In the genomic region with DNA sequence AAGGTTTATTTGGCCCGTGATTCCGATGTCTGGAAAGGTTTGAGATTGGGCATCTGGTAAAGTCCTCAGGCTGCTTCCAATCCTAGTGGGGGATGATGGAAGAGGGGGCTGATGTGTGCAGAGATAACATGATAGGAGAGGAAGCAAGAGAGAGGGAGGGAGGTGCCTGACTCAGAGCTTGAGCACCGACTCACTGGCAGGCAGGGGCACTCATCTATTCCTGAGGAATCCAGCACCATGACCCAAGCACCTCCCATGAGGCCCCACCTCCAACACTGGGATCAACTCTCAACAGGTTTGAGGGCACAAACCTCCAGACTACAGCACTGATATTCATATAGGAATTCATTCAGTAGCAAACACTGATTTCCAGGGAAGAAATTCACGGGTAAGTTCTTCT, we compare ENCODE assay signal across 32 cellular contexts. TPM values are rescaled to one million over a fixed set of nuclear protein-coding genes. Genes with fewer than 3 reads are reported as not detected.
DNase-seq lines count a peak whose midpoint lies in the region; ATAC-seq, FAIRE-seq and TF ChIP-seq lines count a peak whose summit lies in the region.
"Had no signal": no experiment of that assay in that cellular context is flagged by ENCODE, and none has a peak within 500 bp of the region (broad histone marks: within the 10 kb centered on the region; RNA-seq: fewer than 3 reads in every experiment).

No MANE protein-coding gene starts in this region.

- no peak overlapping the region for H3K27ac ChIP-seq in CD4-positive, alpha-beta memory T cell (ENCODE audit: low read depth, low read length)
- H3K27ac ChIP-seq in HEK293 (ENCODE audit: extremely low read depth, low read depth, low read length) = no peak overlapping the region
- H3K27ac ChIP-seq in K562 (ENCODE audit: extremely low read depth, low read depth, low read length) = no peak overlapping the region
- no peak overlapping the region for H3K27ac ChIP-seq in mesenchymal stem cell (ENCODE audit: low read length, poor library complexity, severe bottlenecking)
- H3K27ac ChIP-seq in WERI-Rb-1 = no peak overlapping the region
- H3K27ac ChIP-seq: lower lobe of right lung, right lobe of liver had no signal

- H3K4me2 ChIP-seq in K562 (ENCODE audit: insufficient read depth, low read length) (no peak overlapping the region), mesenchymal stem cell (ENCODE audit: low read length, poor library complexity, severe bottlenecking) (no peak overlapping the region)

- no peak overlapping the region for H2BK12ac ChIP-seq in mesenchymal stem cell (ENCODE audit: low read length in 2 of 2)

- no peak overlapping the region for H2BK15ac ChIP-seq in mesenchymal stem cell (ENCODE audit: low read depth, poor library complexity, severe bottlenecking)

- H3K4me3 ChIP-seq in CD4-positive, alpha-beta memory T cell (ENCODE audit: low read length in 2 of 2) = no peak overlapping the region
- H3K4me3 ChIP-seq in HEK293 (ENCODE audit: low read depth, low read length) = no peak overlapping the region
- H3K4me3 ChIP-seq in K562 = no peak overlapping the region
- no peak overlapping the region for H3K4me3 ChIP-seq in mesenchymal stem cell (ENCODE audit: insufficient read depth in 1 of 2, low read depth in 1 of 2, low read length in 2 of 2)
- no peak overlapping the region for H3K4me3 ChIP-seq in HAP-1
- H3K4me3 ChIP-seq in WERI-Rb-1 (ENCODE audit: low read depth, low read length) = no peak overlapping the region
- H3K4me3 ChIP-seq: lower lobe of right lung, right lobe of liver, upper lobe of left lung had no signal

- intact Hi-C loops in CD4-positive, alpha-beta memory T cell (cut with micrococcal nuclease) = no loop called here
- intact Hi-C loops in K562 (cut with micrococcal nuclease) = no loop called here

- H3K18ac ChIP-seq in mesenchymal stem cell (ENCODE audit: low read depth in 1 of 2, low read length in 2 of 2) = no peak overlapping the region

- no peak for DNase-seq in CD4-positive, alpha-beta memory T cell
- DNase-seq in K562 (ENCODE audit: extremely low read depth in 1 of 4, low spot score in 3 of 4) = no peak
- DNase-seq in mesenchymal stem cell = no peak
- DNase-seq in HAP-1 (ENCODE audit: low spot score in 2 of 2) = no peak
- no peak for DNase-seq in WERI-Rb-1
- DNase-seq: activated CD4-positive, alpha-beta T cell treated with anti-CD3 and anti-CD28 coated beads for 1 hour; activated CD8-positive, alpha-beta T cell treated with anti-CD3 and anti-CD28 coated beads, Interleukin-2, amount 10 ng/mL, durations not matched to agents 7 days and 5 days; activated naive CD8-positive, alpha-beta T cell treated with anti-CD3 and anti-CD28 coated beads, Interleukin-2, amount 10 ng/mL, durations not matched to agents 7 days and 5 days; activated T-cell treated with anti-CD3 and anti-CD28 coated beads for 4 hours; central memory CD4-positive, alpha-beta T cell; GF-D8; kidney; lower lobe of right lung; NCI-H1105 treated with DMSO at 0.1 percent for 48 hours; NCI-H1930; NCI-H524 treated with DMSO at 0.1 percent for 48 hours; SHP77; stimulated activated CD4-positive, alpha-beta T cell treated with anti-CD3 and anti-CD28 coated beads, Interleukin-12 subunit alpha, Interleukin-12 subunit beta, amount 100 ng/mL, for 4 hours; stimulated activated CD4-positive, alpha-beta T cell treated with anti-CD3 and anti-CD28 coated beads, Interleukin-4, amount 100 ng/mL, for 1 hour; substantia nigra had no signal

- H3K4me3 Mint-ChIP-seq in CD4-positive, alpha-beta memory T cell = peak overlapping the region in 3 of 8 donors; percentile 21 to 39 (median 36)
- H3K4me3 Mint-ChIP-seq: activated CD8-positive, alpha-beta T cell treated with anti-CD3 and anti-CD28 coated beads, Interleukin-2, amount 10 ng/mL, durations not matched to agents 7 days and 5 days; activated naive CD8-positive, alpha-beta T cell treated with anti-CD3 and anti-CD28 coated beads, Interleukin-2, amount 10 ng/mL, durations not matched to agents 7 days and 5 days had no signal

- no peak overlapping the region for H2AK5ac ChIP-seq in mesenchymal stem cell (ENCODE audit: low read length, severe bottlenecking)

- H3K27me3 ChIP-seq in CD4-positive, alpha-beta memory T cell (ENCODE audit: insufficient read depth, low read length) = no peaks in the 10 kb centered on the region
- H3K27me3 ChIP-seq in K562 (ENCODE audit: control insufficient read depth in 2 of 2, insufficient read depth in 2 of 2, low read length in 2 of 2) (peaks cover 21 to 61% of the 10 kb centered on the region in 2 experiments), mesenchymal stem cell (ENCODE audit: control insufficient read depth in 1 of 2, insufficient read depth in 1 of 2, low read length in 2 of 2) (peaks cover 0 to 25% of the 10 kb centered on the region in 2 experiments), HAP-1 (ENCODE audit: low read depth) (peaks cover 7% of the 10 kb centered on the region; the same call in 1 of the 2 replicates), WERI-Rb-1 (ENCODE audit: insufficient read depth, low read depth, severe bottlenecking) (peaks cover 90% of the 10 kb centered on the region)
- H3K27me3 ChIP-seq: right lobe of liver, upper lobe of left lung had no signal

- no peak for TF ChIP-seq EP300 in K562 (IDR thresholded peaks at IDR 0.05; ENCODE audit: low read length)

- no peaks in the 10 kb centered on the region for H3K79me1 ChIP-seq in mesenchymal stem cell (replicated peaks; ENCODE audit: low read length, poor library complexity, severe bottlenecking)

- CTCF ChIA-PET in CD4-positive, alpha-beta memory T cell (lab: Charles Lee; ENCODE audit: partially characterized antibody) = no interaction called here
- CTCF ChIA-PET in HEK293 (lab: Yijun Ruan, JAX) (interaction anchor here (1.8 kb wide), 1 partner anchor 23 kb away, joined by 4 read pairs; no protein-coding TSS in a partner anchor), K562 (lab: Yijun Ruan, JAX; ENCODE audit: low intra/inter-chr PET ratio) (no interaction called here)

- WGBS in K562 (ENCODE audit: insufficient coverage, low coverage, missing lambda C conversion rate) = 4% methylated on average over 4 of the region's 4 CpGs
- WGBS in mesenchymal stem cell = 67% methylated on average over 3 of the region's 4 CpGs

- no peak for FAIRE-seq in K562 (lab: Jason Lieb, UNC)
- FAIRE-seq: endothelial cell of umbilical vein, GM19239, kidney had no signal

- peak overlapping the region; percentile 19 for H4K8ac ChIP-seq in mesenchymal stem cell (ENCODE audit: low read length)

- no peak overlapping the region for H3K4ac ChIP-seq in mesenchymal stem cell (ENCODE audit: low read depth in 1 of 2, low read length in 2 of 2)

- no peak overlapping the region for H2BK120ac ChIP-seq in mesenchymal stem cell (ENCODE audit: low read depth, low read length)

- POLR2A ChIA-PET in CD4-positive, alpha-beta memory T cell (lab: Charles Lee; ENCODE audit: partially characterized antibody) = interaction anchor here (0.6 kb wide), 1 partner anchor 322 kb away, joined by 4 read pairs; no protein-coding TSS in a partner anchor
- POLR2A ChIA-PET in HEK293 (lab: Yijun Ruan, JAX) (no interaction called here), K562 (lab: Yijun Ruan, JAX) (interaction anchor here (0.6 kb wide), 1 partner anchor 348 kb away, joined by 3 read pairs; no protein-coding TSS in a partner anchor)

- no peak for TF ChIP-seq POLR2A in K562 (conservative IDR thresholded peaks at IDR 0.05)

- no peak overlapping the region for H4K91ac ChIP-seq in mesenchymal stem cell (ENCODE audit: low read length)

- peaks cover 48 to 83% (median 64%) of the 10 kb centered on the region in 4 donors for H3K4me1 Mint-ChIP-seq in CD4-positive, alpha-beta memory T cell

- H3K23ac ChIP-seq in mesenchymal stem cell (ENCODE audit: low read length in 2 of 2) = no peak overlapping the region

- no peaks in the 10 kb centered on the region for H3K79me2 ChIP-seq in K562 (ENCODE audit: control insufficient read depth, insufficient read depth, low read length)

- H3K9ac ChIP-seq in K562 (ENCODE audit: insufficient read depth in 1 of 2, low read depth in 2 of 2, low read length in 2 of 2) (no peak overlapping the region), mesenchymal stem cell (ENCODE audit: low read length) (peak overlapping the region; percentile 7)

- no peak overlapping the region for H3K14ac ChIP-seq in mesenchymal stem cell (ENCODE audit: low read length in 2 of 2)

- H3K27ac Mint-ChIP-seq in CD4-positive, alpha-beta memory T cell = peak overlapping the region in 4 of 7 donors; percentile 5 to 48 (median 26)
- H3K27ac Mint-ChIP-seq: activated naive CD8-positive, alpha-beta T cell treated with anti-CD3 and anti-CD28 coated beads, Interleukin-2, amount 10 ng/mL, durations not matched to agents 7 days and 5 days; progenitor cell of endocrine pancreas had no signal

- H3K36me3 Mint-ChIP-seq in CD4-positive, alpha-beta memory T cell = peaks cover 3 to 5% of the 10 kb centered on the region in 2 donors
- H3K36me3 Mint-ChIP-seq: activated naive CD8-positive, alpha-beta T cell treated with anti-CD3 and anti-CD28 coated beads, Interleukin-2, amount 10 ng/mL, durations not matched to agents 7 days and 5 days had no signal

- peaks cover 2% of the 10 kb centered on the region for H3K9me1 ChIP-seq in K562 (ENCODE audit: control insufficient read depth, insufficient read depth, low read length)

- no peaks in the 10 kb centered on the region for H3K36me3 ChIP-seq in CD4-positive, alpha-beta memory T cell (ENCODE audit: insufficient read depth, low read length)
- no peaks in the 10 kb centered on the region for H3K36me3 ChIP-seq in HEK293 (ENCODE audit: control insufficient read depth in 2 of 2, insufficient read depth in 1 of 2, low read length in 2 of 2)
- H3K36me3 ChIP-seq in K562 (ENCODE audit: control insufficient read depth, insufficient read depth, low read length) = no peaks in the 10 kb centered on the region
- H3K36me3 ChIP-seq in mesenchymal stem cell (ENCODE audit: control insufficient read depth in 1 of 2, insufficient read depth in 2 of 2, low read depth in 1 of 2, low read length in 2 of 2) = no peaks in the 10 kb centered on the region
- H3K36me3 ChIP-seq in HAP-1 (replicated peaks) = no peaks in the 10 kb centered on the region
- no peaks in the 10 kb centered on the region for H3K36me3 ChIP-seq in WERI-Rb-1
- H3K36me3 ChIP-seq: lower lobe of right lung, right lobe of liver, upper lobe of left lung had no signal

- peaks cover 66% of the 10 kb centered on the region for H3K4me1 ChIP-seq in CD4-positive, alpha-beta memory T cell (ENCODE audit: insufficient read depth, low read length)
- H3K4me1 ChIP-seq in HEK293 (ENCODE audit: control insufficient read depth, insufficient read depth, low read length) (no peaks in the 10 kb centered on the region), K562 (replicated peaks in 1 of 2; ENCODE audit: control insufficient read depth in 2 of 2, insufficient read depth in 2 of 2, low read length in 2 of 2) (peaks cover 7 to 9% of the 10 kb centered on the region in 2 experiments; a peak in 4 of 5 replicates), mesenchymal stem cell (ENCODE audit: control insufficient read depth, insufficient read depth, low read depth, low read length) (no peaks in the 10 kb centered on the region), HAP-1 (no peaks in the 10 kb centered on the region)
- H3K4me1 ChIP-seq: right lobe of liver had no signal

- no peak for ATAC-seq in K562
- no peak for ATAC-seq in HG03108 (IDR thresholded peaks at IDR 0.05; ENCODE audit: unreplicated experiment)
- no peak for ATAC-seq in GM18498 (IDR thresholded peaks at IDR 0.05; ENCODE audit: unreplicated experiment)
- ATAC-seq: activated CD8-positive, alpha-beta T cell treated with anti-CD3 and anti-CD28 coated beads, Interleukin-2, amount 10 ng/mL, durations not matched to agents 7 days and 5 days; Panc1 had no signal

- no peaks in the 10 kb centered on the region for H3K9me3 ChIP-seq in CD4-positive, alpha-beta memory T cell (ENCODE audit: control insufficient read depth in 1 of 2, low read length in 2 of 2)
- H3K9me3 ChIP-seq in HEK293 (ENCODE audit: control insufficient read depth, insufficient read depth, low read depth, low read length) (no peaks in the 10 kb centered on the region), K562 (replicated peaks; ENCODE audit: control insufficient read depth, insufficient read depth, low read depth, low read length) (no peaks in the 10 kb centered on the region), mesenchymal stem cell (ENCODE audit: control insufficient read depth, low read length) (no peaks in the 10 kb centered on the region), HAP-1 (no peaks in the 10 kb centered on the region), WERI-Rb-1 (ENCODE audit: severe bottlenecking) (no peaks in the 10 kb centered on the region)
- H3K9me3 ChIP-seq: lower lobe of right lung, right lobe of liver, upper lobe of left lung had no signal

- no peak overlapping the region for H2BK5ac ChIP-seq in mesenchymal stem cell (ENCODE audit: low read depth, low read length, poor library complexity, severe bottlenecking)

- TF ChIP-seq CTCF in HEK293 (tag by site-specific recombination; IDR thresholded peaks at IDR 0.05) (no peak), K562 (IDR thresholded peaks at IDR 0.05 in 2 of 3, conservative IDR thresholded peaks at IDR 0.05 in 1 of 3; ENCODE audit: insufficient read depth in 2 of 3, low read depth in 1 of 3, low read length in 3 of 3) (no peak), WERI-Rb-1 (IDR thresholded peaks at IDR 0.05; ENCODE audit: low read depth, low read length) (no peak)

- no peaks in the 10 kb centered on the region for H4K20me1 ChIP-seq in K562 (replicated peaks; ENCODE audit: control insufficient read depth, insufficient read depth, low read length)

- H3K27me3 Mint-ChIP-seq in CD4-positive, alpha-beta memory T cell = no peaks in the 10 kb centered on the region

- no peak for TF ChIP-seq RAD21 in K562 (CRISPR knock-in tag; conservative IDR thresholded peaks at IDR 0.05 in 1 of 2, IDR thresholded peaks at IDR 0.05 in 1 of 2)

- H2AFZ ChIP-seq in K562 (ENCODE audit: low read depth, low read length) = no peak overlapping the region
- no peak overlapping the region for H2AFZ ChIP-seq in mesenchymal stem cell (ENCODE audit: low read depth, low read length)

- in situ Hi-C loops in K562 (cut with MboI) (no loop called here), HAP-1 (cut with MboI; ENCODE audit: low sequenced_read_pairs) (no loop called here)

- no TSS peak for BruUV-seq in K562 (replicated peaks; lab: Mats Ljungman, UMichigan)

- peaks cover 0 to 4% (median 0%) of the 10 kb centered on the region in 8 donors for H3K9me3 Mint-ChIP-seq in CD4-positive, alpha-beta memory T cell
- H3K9me3 Mint-ChIP-seq: activated naive CD8-positive, alpha-beta T cell treated with anti-CD3 and anti-CD28 coated beads, Interleukin-2, amount 10 ng/mL, durations not matched to agents 7 days and 5 days had no signal

RNA-seq across cellular contexts. Expression of gene SIGLEC9, which starts 5.6 kb away (rescaled TPM):
- total RNA-seq in CD4-positive, alpha-beta memory T cell = 1 to 10 TPM; 3.4 to 3.9 TPM
- 1 to 10 TPM; 2.4 to 2.6 TPM for polyA plus RNA-seq in CD4-positive, alpha-beta memory T cell
- total RNA-seq in K562 (2011; cell fraction: chromatin; rRNA removed; ENCODE audit: low replicate concordance) = 0.35 TPM in 1 of 2 replicates, not detected in the other
- 0.26 and 0.67 TPM in 2 replicates for total RNA-seq in K562 (2011; cell fraction: nucleolus; rRNA removed)
- total RNA-seq in K562 (2011; cell fraction: nucleoplasm; rRNA removed) = not detected in 2 replicates
- total RNA-seq in K562 (2014; rRNA removed) (0.18 and 0.65 TPM in 2 replicates), K562 (2014; rRNA removed; fragmentation: Illumina TruSeq; extraction: Trizol) (not detected in 2 replicates), K562 (2015; rRNA removed; fragmentation: Illumina TruSeq; extraction: Trizol) (not detected in 2 replicates), K562 (2021) (0.22 TPM in 1 of 2 replicates, not detected in the other)
- polyA plus RNA-seq in K562 (2011; rRNA removed) (0.16 and 0.26 TPM in 2 replicates), K562 (2014; fragmentation: Illumina TruSeq; extraction: Trizol) (0.09 and 0.21 TPM in 2 replicates), K562 (2014; fragmentation: Nextera tagmentation; extraction: Ambion mirVana) (not detected), K562 (2014; rRNA removed) (0.18 and 0.34 TPM in 2 replicates)
- 0.21 and 0.54 TPM in 2 replicates for polyA plus RNA-seq in K562 (2011; cell fraction: cytosol; rRNA removed)
- polyA plus RNA-seq in K562 (2011; cell fraction: nucleus; rRNA removed) = 0.31 and 0.78 TPM in 2 replicates
- polyA plus RNA-seq in K562 (2012) = 0.20 and 0.53 TPM in 2 replicates
- polyA minus RNA-seq in K562 (2011; rRNA and poly(A)+ RNA removed) = 0.18 TPM in 1 of 2 replicates, not detected in the other
- polyA minus RNA-seq in K562 (2011; cell fraction: cytosol; rRNA and poly(A)+ RNA removed) = not detected in 2 replicates
- polyA minus RNA-seq in K562 (2011; cell fraction: nucleus; rRNA and poly(A)+ RNA removed) = 0.54 TPM in 1 of 2 replicates, not detected in the other
- polyA plus RNA-seq in mesenchymal stem cell (2013, experiment 1 of 2) = 0.21 TPM
- 0.25 TPM for polyA plus RNA-seq in mesenchymal stem cell (2013, experiment 2 of 2)
- total RNA-seq: A673, endothelial cell of umbilical vein, glomerular endothelial cell, progenitor cell of endocrine pancreas had no signal
- polyA plus RNA-seq: endothelial cell of umbilical vein had no signal

RNA-seq across cellular contexts. Expression of gene CTU1, which starts 10.9 kb away (rescaled TPM):
- 10 to 100 TPM; 11.4 TPM for total RNA-seq in CD4-positive, alpha-beta memory T cell
- polyA plus RNA-seq in CD4-positive, alpha-beta memory T cell = 1 to 10 TPM; 1.4 to 9.2 TPM
- total RNA-seq in K562 (2011; cell fraction: chromatin; rRNA removed; ENCODE audit: low replicate concordance) = 3.4 and 11.0 TPM in 2 replicates
- total RNA-seq in K562 (2011; cell fraction: nucleolus; rRNA removed) = 11.2 and 13.0 TPM in 2 replicates
- total RNA-seq in K562 (2011; cell fraction: nucleoplasm; rRNA removed) = 5.7 and 7.2 TPM in 2 replicates
- total RNA-seq in K562 (2014; rRNA removed) (17.7 and 21.1 TPM in 2 replicates), K562 (2014; rRNA removed; fragmentation: Illumina TruSeq; extraction: Trizol) (0.80 and 1.4 TPM in 2 replicates), K562 (2015; rRNA removed; fragmentation: Illumina TruSeq; extraction: Trizol) (2.4 and 2.6 TPM in 2 replicates), K562 (2021) (18.4 and 18.7 TPM in 2 replicates)
- polyA plus RNA-seq in K562 (2011; rRNA removed) (2.2 and 4.3 TPM in 2 replicates), K562 (2014; fragmentation: Illumina TruSeq; extraction: Trizol) (1.5 and 1.9 TPM in 2 replicates), K562 (2014; fragmentation: Nextera tagmentation; extraction: Ambion mirVana) (under 1 TPM in 1 of 2 experiments, not detected in 1; 0.03 TPM), K562 (2014; rRNA removed) (10.0 and 12.9 TPM in 2 replicates)
- polyA plus RNA-seq in K562 (2011; cell fraction: cytosol; rRNA removed) = 4.4 and 19.0 TPM in 2 replicates
- 15.6 and 16.0 TPM in 2 replicates for polyA plus RNA-seq in K562 (2011; cell fraction: nucleus; rRNA removed)
- 8.7 TPM in 2 replicates for polyA plus RNA-seq in K562 (2012)
- polyA minus RNA-seq in K562 (2011; rRNA and poly(A)+ RNA removed) = 0.84 and 1.3 TPM in 2 replicates
- 4.7 and 4.8 TPM in 2 replicates for polyA minus RNA-seq in K562 (2011; cell fraction: cytosol; rRNA and poly(A)+ RNA removed)
- polyA minus RNA-seq in K562 (2011; cell fraction: nucleus; rRNA and poly(A)+ RNA removed) = 3.0 and 3.1 TPM in 2 replicates
- 2.5 TPM for polyA plus RNA-seq in mesenchymal stem cell (2013, experiment 1 of 2)
- 2.7 TPM for polyA plus RNA-seq in mesenchymal stem cell (2013, experiment 2 of 2)

RNA-seq across cellular contexts. Expression of gene SIGLEC7, which starts 23.0 kb away (rescaled TPM):
- under 1 TPM; 0.25 to 0.52 TPM for total RNA-seq in CD4-positive, alpha-beta memory T cell
- polyA plus RNA-seq in CD4-positive, alpha-beta memory T cell = under 1 TPM in 1 of 2 donors, not detected in 1; 0.57 TPM
- total RNA-seq in K562 (2011; cell fraction: chromatin; rRNA removed; ENCODE audit: low replicate concordance) = not detected in 2 replicates
- not detected in 2 replicates for total RNA-seq in K562 (2011; cell fraction: nucleolus; rRNA removed)
- total RNA-seq in K562 (2011; cell fraction: nucleoplasm; rRNA removed) = not detected in 2 replicates
- total RNA-seq in K562 (2014; rRNA removed) = not detected in 2 replicates
- not detected in 2 replicates for total RNA-seq in K562 (2014; rRNA removed; fragmentation: Illumina TruSeq; extraction: Trizol)
- not detected in 2 replicates for total RNA-seq in K562 (2015; rRNA removed; fragmentation: Illumina TruSeq; extraction: Trizol)
- not detected in 2 replicates for total RNA-seq in K562 (2021)
- polyA plus RNA-seq in K562 (2011; rRNA removed) = 0.10 TPM in 1 of 2 replicates, not detected in the other
- 0.03 and 0.06 TPM in 2 replicates for polyA plus RNA-seq in K562 (2011; cell fraction: cytosol; rRNA removed)
- 0.92 TPM in 1 of 2 replicates, not detected in the other for polyA plus RNA-seq in K562 (2011; cell fraction: nucleus; rRNA removed)
- polyA plus RNA-seq in K562 (2012) = 0.10 and 0.24 TPM in 2 replicates
- not detected in 2 replicates for polyA plus RNA-seq in K562 (2014; fragmentation: Illumina TruSeq; extraction: Trizol)
- polyA plus RNA-seq in K562 (2014; fragmentation: Nextera tagmentation; extraction: Ambion mirVana) = not detected
- polyA plus RNA-seq in K562 (2014; rRNA removed) = 0.12 TPM in 1 of 2 replicates, not detected in the other
- polyA minus RNA-seq in K562 (2011; rRNA and poly(A)+ RNA removed) = not detected in 2 replicates
- not detected in 2 replicates for polyA minus RNA-seq in K562 (2011; cell fraction: cytosol; rRNA and poly(A)+ RNA removed)
- polyA minus RNA-seq in K562 (2011; cell fraction: nucleus; rRNA and poly(A)+ RNA removed) = not detected in 2 replicates
- 0.18 TPM for polyA plus RNA-seq in mesenchymal stem cell (2013, experiment 1 of 2)
- 0.14 TPM for polyA plus RNA-seq in mesenchymal stem cell (2013, experiment 2 of 2)
- total RNA-seq: A673; activated CD8-positive, alpha-beta T cell treated with anti-CD3 and anti-CD28 coated beads, Interleukin-2, amount 10 ng/mL, durations not matched to agents 7 days and 5 days; endothelial cell of umbilical vein; glomerular endothelial cell; progenitor cell of endocrine pancreas had no signal
- polyA plus RNA-seq: endothelial cell of umbilical vein had no signal

RNA-seq across cellular contexts. Expression of gene KLK14, which starts 36.4 kb away (rescaled TPM):
- total RNA-seq in CD4-positive, alpha-beta memory T cell = 1 to 10 TPM in 1 of 2 experiments, not detected in 1; 1.1 TPM
- polyA plus RNA-seq in CD4-positive, alpha-beta memory T cell = not detected
- total RNA-seq in K562 (2011; cell fraction: chromatin; rRNA removed; ENCODE audit: low replicate concordance) = 0.37 TPM in 1 of 2 replicates, not detected in the other
- total RNA-seq in K562 (2011; cell fraction: nucleolus; rRNA removed) = 0.33 TPM in 1 of 2 replicates, not detected in the other
- total RNA-seq in K562 (2011; cell fraction: nucleoplasm; rRNA removed) = not detected in 2 replicates
- total RNA-seq in K562 (2014; rRNA removed) = not detected in 2 replicates
- not detected in 2 replicates for total RNA-seq in K562 (2014; rRNA removed; fragmentation: Illumina TruSeq; extraction: Trizol)
- total RNA-seq in K562 (2015; rRNA removed; fragmentation: Illumina TruSeq; extraction: Trizol) = not detected in 2 replicates
- total RNA-seq in K562 (2021) = not detected in 2 replicates
- polyA plus RNA-seq in K562 (2011; rRNA removed) = 0.08 TPM in 1 of 2 replicates, not detected in the other
- polyA plus RNA-seq in K562 (2011; cell fraction: cytosol; rRNA removed) = 0.12 TPM in 1 of 2 replicates, not detected in the other
- polyA plus RNA-seq in K562 (2011; cell fraction: nucleus; rRNA removed) = 0.14 and 0.20 TPM in 2 replicates
- polyA plus RNA-seq in K562 (2012) = 0.09 and 0.11 TPM in 2 replicates
- not detected in 2 replicates for polyA plus RNA-seq in K562 (2014; fragmentation: Illumina TruSeq; extraction: Trizol)
- polyA plus RNA-seq in K562 (2014; fragmentation: Nextera tagmentation; extraction: Ambion mirVana) = not detected
- not detected in 2 replicates for polyA plus RNA-seq in K562 (2014; rRNA removed)
- polyA minus RNA-seq in K562 (2011; rRNA and poly(A)+ RNA removed) = not detected in 2 replicates
- polyA minus RNA-seq in K562 (2011; cell fraction: cytosol; rRNA and poly(A)+ RNA removed) = not detected in 2 replicates
- polyA minus RNA-seq in K562 (2011; cell fraction: nucleus; rRNA and poly(A)+ RNA removed) = not detected in 2 replicates
- not detected for polyA plus RNA-seq in mesenchymal stem cell (2013, experiment 1 of 2)
- not detected for polyA plus RNA-seq in mesenchymal stem cell (2013, experiment 2 of 2)
- total RNA-seq: dermis microvascular lymphatic vessel endothelial cell, endothelial cell of umbilical vein, glomerular endothelial cell had no signal

RNA-seq across cellular contexts. Expression of gene KLK13, which starts 54.2 kb away (rescaled TPM):
- not detected for total RNA-seq in CD4-positive, alpha-beta memory T cell
- not detected for polyA plus RNA-seq in CD4-positive, alpha-beta memory T cell
- total RNA-seq in K562 (2011; cell fraction: chromatin; rRNA removed; ENCODE audit: low replicate concordance) = 2.4 and 5.3 TPM in 2 replicates
- 5.7 and 6.5 TPM in 2 replicates for total RNA-seq in K562 (2011; cell fraction: nucleolus; rRNA removed)
- 6.5 and 8.0 TPM in 2 replicates for total RNA-seq in K562 (2011; cell fraction: nucleoplasm; rRNA removed)
- 1.3 and 2.5 TPM in 2 replicates for total RNA-seq in K562 (2014; rRNA removed)
- 1.5 and 1.7 TPM in 2 replicates for total RNA-seq in K562 (2014; rRNA removed; fragmentation: Illumina TruSeq; extraction: Trizol)
- total RNA-seq in K562 (2015; rRNA removed; fragmentation: Illumina TruSeq; extraction: Trizol) = 0.64 and 0.72 TPM in 2 replicates
- total RNA-seq in K562 (2021) = 2.8 and 4.7 TPM in 2 replicates
- polyA plus RNA-seq in K562 (2011; rRNA removed) = 2.9 and 9.0 TPM in 2 replicates
- 3.9 and 15.9 TPM in 2 replicates for polyA plus RNA-seq in K562 (2011; cell fraction: cytosol; rRNA removed)
- 2.0 and 10.9 TPM in 2 replicates for polyA plus RNA-seq in K562 (2011; cell fraction: nucleus; rRNA removed)
- polyA plus RNA-seq in K562 (2012) = 2.4 and 2.9 TPM in 2 replicates
- polyA plus RNA-seq in K562 (2014; fragmentation: Illumina TruSeq; extraction: Trizol) = 3.8 and 4.4 TPM in 2 replicates
- 1 to 10 TPM in 1 of 2 experiments, under 1 TPM in 1; 0.84 to 2.3 TPM for polyA plus RNA-seq in K562 (2014; fragmentation: Nextera tagmentation; extraction: Ambion mirVana)
- polyA plus RNA-seq in K562 (2014; rRNA removed) = 1.3 and 2.3 TPM in 2 replicates
- polyA minus RNA-seq in K562 (2011; rRNA and poly(A)+ RNA removed) = 0.96 and 4.0 TPM in 2 replicates
- polyA minus RNA-seq in K562 (2011; cell fraction: cytosol; rRNA and poly(A)+ RNA removed) = 2.5 and 5.7 TPM in 2 replicates
- polyA minus RNA-seq in K562 (2011; cell fraction: nucleus; rRNA and poly(A)+ RNA removed) = 0.44 and 1.6 TPM in 2 replicates
- not detected for polyA plus RNA-seq in mesenchymal stem cell (2013, experiment 1 of 2)
- polyA plus RNA-seq in mesenchymal stem cell (2013, experiment 2 of 2) = not detected
- total RNA-seq: A673; activated CD8-positive, alpha-beta T cell treated with anti-CD3 and anti-CD28 coated beads, Interleukin-2, amount 10 ng/mL, durations not matched to agents 7 days and 5 days; activated naive CD8-positive, alpha-beta T cell treated with anti-CD3 and anti-CD28 coated beads, Interleukin-2, amount 10 ng/mL, durations not matched to agents 7 days and 5 days; dermis microvascular lymphatic vessel endothelial cell; endothelial cell of umbilical vein; glomerular endothelial cell; kidney; right lobe of liver had no signal
- polyA plus RNA-seq: endothelial cell of umbilical vein had no signal
